Comparison of ENCODE assay signal across 10 cellular contexts in genomic region chr3:116614795-116615362, GRCh38.
DNase-seq lines count a peak whose midpoint lies in the region; ATAC-seq and TF ChIP-seq lines count a peak whose summit lies in the region.
"Had no signal": no experiment of that assay in that cellular context is flagged by ENCODE, and none has a peak within 500 bp of the region (broad histone marks: within the 10 kb centered on the region; RNA-seq: fewer than 3 reads in every experiment).

No MANE protein-coding gene starts in this region.

- no peak overlapping the region for H3K27ac ChIP-seq in OCI-LY3 (ENCODE audit: low read length)
- H3K27ac ChIP-seq: left lung had no signal

- H3K9ac ChIP-seq in OCI-LY3 (ENCODE audit: low read length): no peak overlapping the region

- peak; percentile 49 for TF ChIP-seq CTCF in OCI-LY3 (IDR thresholded peaks at IDR 0.05; ENCODE audit: low read depth, low read length)

- 0 out of 2 replicates have a peak, but pooled peaks cover 3% of the 10 kb centered on the region for H3K27me3 ChIP-seq in OCI-LY3 (ENCODE audit: low read depth, low read length)
- H3K27me3 ChIP-seq: left lung had no signal

- no peak overlapping the region for H3K27ac Mint-ChIP-seq in activated naive CD4-positive, alpha-beta T cell treated with anti-CD3 and anti-CD28 coated beads for 36 hours
- H3K27ac Mint-ChIP-seq: activated naive CD4-positive, alpha-beta T cell treated with anti-CD3 and anti-CD28 coated beads, Interleukin-2, amount 50 U/mL, for 24 hours had no signal

- H3K9me3 Mint-ChIP-seq in activated naive CD4-positive, alpha-beta T cell treated with anti-CD3 and anti-CD28 coated beads for 36 hours: peaks cover 6% of the 10 kb centered on the region

- CTCF ChIA-PET in activated naive CD4-positive, alpha-beta T cell treated with anti-CD3 and anti-CD28 coated beads for 36 hours (lab: Charles Lee): interaction anchor here (1.0 kb wide), 2 partner anchors 10 to 17 kb away, joined by 3 to 4 read pairs; no protein-coding TSS in a partner anchor

- no peaks in the 10 kb centered on the region for H3K36me3 ChIP-seq in OCI-LY3 (replicated peaks; ENCODE audit: low read depth, low read length)
- H3K36me3 ChIP-seq: left lung had no signal

- H3K79me2 ChIP-seq in OCI-LY3 (ENCODE audit: low read length): no peaks in the 10 kb centered on the region

- no peaks in the 10 kb centered on the region for H3K4me1 ChIP-seq in OCI-LY3 (ENCODE audit: low read length)
- H3K4me1 ChIP-seq: left lung had no signal

- DNase-seq in DMS 273 treated with DMSO at 0.1 percent for 48 hours (lab: John Stamatoyannopoulos, UW) (peak; percentile 17), iPS-NIHi7 (ENCODE audit: extremely low spot score) (peak; percentile 26), C1 segment of cervical spinal cord (lab: John Stamatoyannopoulos, UW) (no peak)
- DNase-seq in activated naive CD4-positive, alpha-beta T cell treated with anti-CD3 and anti-CD28 coated beads for 36 hours: no peak
- DNase-seq in stimulated activated CD8-positive, alpha-beta memory T cell treated with anti-CD3 and anti-CD28 coated beads, Interleukin-4, amount 100 ng/mL, for 48 hours: no peak
- DNase-seq: left lung had no signal

- H3K4me3 ChIP-seq in OCI-LY3 (ENCODE audit: low read length): no peak overlapping the region
- H3K4me3 ChIP-seq: left lung had no signal

- no peaks in the 10 kb centered on the region for H4K20me1 ChIP-seq in OCI-LY3 (ENCODE audit: insufficient read depth, low read length)

- H3K4me3 Mint-ChIP-seq in activated naive CD4-positive, alpha-beta T cell treated with anti-CD3 and anti-CD28 coated beads for 36 hours: no peak overlapping the region
- H3K4me3 Mint-ChIP-seq: activated naive CD4-positive, alpha-beta T cell treated with anti-CD3 and anti-CD28 coated beads, Interleukin-2, amount 50 U/mL, for 24 hours had no signal

- no peaks in the 10 kb centered on the region for H3K27me3 Mint-ChIP-seq in activated naive CD4-positive, alpha-beta T cell treated with anti-CD3 and anti-CD28 coated beads for 36 hours (ENCODE audit: low read depth)
- H3K27me3 Mint-ChIP-seq: activated naive CD4-positive, alpha-beta T cell treated with anti-CD3 and anti-CD28 coated beads, Interleukin-2, amount 50 U/mL, for 24 hours had no signal

- peak; percentile 52 for ATAC-seq in GM21515 (IDR thresholded peaks at IDR 0.05; ENCODE audit: unreplicated experiment)
- ATAC-seq in activated CD4-positive, CD25-positive, alpha-beta regulatory T cell treated with anti-CD3 and anti-CD28 coated beads, Interleukin-2, amount 50 U/mL, for 24 hours: no peak
- ATAC-seq: left lung had no signal

- no peak overlapping the region for H2AFZ ChIP-seq in OCI-LY3 (ENCODE audit: low read depth, low read length)

- intact Hi-C loops in activated naive CD4-positive, alpha-beta T cell treated with anti-CD3 and anti-CD28 coated beads for 36 hours (cut with micrococcal nuclease): no loop called here

- H3K4me1 Mint-ChIP-seq in activated naive CD4-positive, alpha-beta T cell treated with anti-CD3 and anti-CD28 coated beads for 36 hours (ENCODE audit: low read depth): no peaks in the 10 kb centered on the region
- H3K4me1 Mint-ChIP-seq: activated naive CD4-positive, alpha-beta T cell treated with anti-CD3 and anti-CD28 coated beads, Interleukin-2, amount 50 U/mL, for 24 hours had no signal

- no peaks in the 10 kb centered on the region for H3K9me3 ChIP-seq in OCI-LY3 (ENCODE audit: insufficient read depth, low read length)
- H3K9me3 ChIP-seq: left lung had no signal

- no peaks in the 10 kb centered on the region for H3K36me3 Mint-ChIP-seq in activated naive CD4-positive, alpha-beta T cell treated with anti-CD3 and anti-CD28 coated beads for 36 hours (ENCODE audit: low read depth)
- H3K36me3 Mint-ChIP-seq: activated naive CD4-positive, alpha-beta T cell treated with anti-CD3 and anti-CD28 coated beads, Interleukin-2, amount 50 U/mL, for 24 hours had no signal

- no peak overlapping the region for H3K4me2 ChIP-seq in OCI-LY3 (ENCODE audit: low read length)

Comparison
In these comparisons a context has a peak if more than half of its experiments do, and no peak if none do; other contexts are left out.
1. DNase-seq: peak in DMS 273 treated with DMSO at 0.1 percent for 48 hours (single experiment) and iPS-NIHi7 (single experiment); none in activated naive CD4-positive, alpha-beta T cell treated with anti-CD3 and anti-CD28 coated beads for 36 hours (single experiment), stimulated activated CD8-positive, alpha-beta memory T cell treated with anti-CD3 and anti-CD28 coated beads, Interleukin-4, amount 100 ng/mL, for 48 hours (single experiment) and C1 segment of cervical spinal cord (0 of 14).